Comparison of ENCODE assay signal across 1 cellular context in the genomic region with DNA sequence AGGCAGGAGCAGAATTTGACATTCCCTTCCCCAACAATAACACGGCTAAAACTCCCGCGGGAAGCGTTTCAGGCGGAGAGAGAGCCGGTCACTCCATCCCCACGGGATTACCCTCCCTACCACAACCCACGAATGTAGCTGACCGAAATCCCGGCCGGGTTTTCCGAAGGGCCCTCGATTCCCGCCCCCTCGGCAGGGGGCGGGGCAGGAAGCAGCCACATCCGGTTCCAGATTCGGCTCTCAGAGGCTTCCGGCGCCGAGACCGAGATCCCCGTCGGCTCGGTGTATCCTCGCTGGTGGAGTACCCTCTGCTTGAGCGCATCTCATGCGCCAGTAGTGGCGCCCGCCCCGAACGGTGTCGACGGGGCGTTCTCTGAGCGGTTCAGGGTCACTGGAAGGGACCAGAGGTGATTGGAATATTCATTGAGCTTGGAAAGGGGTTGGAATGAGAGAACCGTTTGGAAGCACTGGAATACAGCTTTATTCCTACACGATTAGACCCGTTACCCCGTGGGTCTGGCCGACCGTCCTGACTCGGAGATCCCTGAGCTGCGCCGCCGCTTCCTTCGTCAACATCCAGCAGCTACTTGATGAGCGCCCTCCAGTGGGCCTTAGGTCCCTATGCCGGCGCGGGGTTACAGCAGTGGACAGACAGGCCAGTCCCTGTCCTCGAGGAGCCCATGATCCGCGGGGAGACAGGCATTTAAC.
A peak's percentile ranks its signal among the peaks of the same experiment; 100 is the strongest.
TF ChIP-seq lines count a peak whose summit lies in the region.

No MANE protein-coding gene starts in this region.

TF ChIP-seq in HEK293, 187 proteins besides CTCF, POLR2A, EP300 and RAD21 (continued from another document and continues in another):
- TF ChIP-seq, protein P1, sequence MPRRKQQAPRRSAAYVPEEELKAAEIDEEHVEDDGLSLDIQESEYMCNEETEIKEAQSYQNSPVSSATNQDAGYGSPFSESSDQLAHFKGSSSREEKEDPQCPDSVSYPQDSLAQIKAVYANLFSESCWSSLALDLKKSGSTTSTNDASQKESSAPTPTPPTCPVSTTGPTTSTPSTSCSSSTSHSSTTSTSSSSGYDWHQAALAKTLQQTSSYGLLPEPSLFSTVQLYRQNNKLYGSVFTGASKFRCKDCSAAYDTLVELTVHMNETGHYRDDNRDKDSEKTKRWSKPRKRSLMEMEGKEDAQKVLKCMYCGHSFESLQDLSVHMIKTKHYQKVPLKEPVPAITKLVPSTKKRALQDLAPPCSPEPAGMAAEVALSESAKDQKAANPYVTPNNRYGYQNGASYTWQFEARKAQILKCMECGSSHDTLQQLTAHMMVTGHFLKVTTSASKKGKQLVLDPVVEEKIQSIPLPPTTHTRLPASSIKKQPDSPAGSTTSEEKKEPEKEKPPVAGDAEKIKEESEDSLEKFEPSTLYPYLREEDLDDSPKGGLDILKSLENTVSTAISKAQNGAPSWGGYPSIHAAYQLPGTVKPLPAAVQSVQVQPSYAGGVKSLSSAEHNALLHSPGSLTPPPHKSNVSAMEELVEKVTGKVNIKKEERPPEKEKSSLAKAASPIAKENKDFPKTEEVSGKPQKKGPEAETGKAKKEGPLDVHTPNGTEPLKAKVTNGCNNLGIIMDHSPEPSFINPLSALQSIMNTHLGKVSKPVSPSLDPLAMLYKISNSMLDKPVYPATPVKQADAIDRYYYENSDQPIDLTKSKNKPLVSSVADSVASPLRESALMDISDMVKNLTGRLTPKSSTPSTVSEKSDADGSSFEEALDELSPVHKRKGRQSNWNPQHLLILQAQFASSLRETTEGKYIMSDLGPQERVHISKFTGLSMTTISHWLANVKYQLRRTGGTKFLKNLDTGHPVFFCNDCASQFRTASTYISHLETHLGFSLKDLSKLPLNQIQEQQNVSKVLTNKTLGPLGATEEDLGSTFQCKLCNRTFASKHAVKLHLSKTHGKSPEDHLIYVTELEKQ (tag by site-specific recombination; IDR thresholded peaks at IDR 0.05; ENCODE audit: borderline replicate concordance), result 0 out of 2 replicates have a peak, but pooled peaks have one; percentile 14
- TF ChIP-seq, protein P2, sequence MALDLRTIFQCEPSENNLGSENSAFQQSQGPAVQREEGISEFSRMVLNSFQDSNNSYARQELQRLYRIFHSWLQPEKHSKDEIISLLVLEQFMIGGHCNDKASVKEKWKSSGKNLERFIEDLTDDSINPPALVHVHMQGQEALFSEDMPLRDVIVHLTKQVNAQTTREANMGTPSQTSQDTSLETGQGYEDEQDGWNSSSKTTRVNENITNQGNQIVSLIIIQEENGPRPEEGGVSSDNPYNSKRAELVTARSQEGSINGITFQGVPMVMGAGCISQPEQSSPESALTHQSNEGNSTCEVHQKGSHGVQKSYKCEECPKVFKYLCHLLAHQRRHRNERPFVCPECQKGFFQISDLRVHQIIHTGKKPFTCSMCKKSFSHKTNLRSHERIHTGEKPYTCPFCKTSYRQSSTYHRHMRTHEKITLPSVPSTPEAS (tag by site-specific recombination; IDR thresholded peaks at IDR 0.05), result no peak
- TF ChIP-seq SETDB1 (IDR thresholded peaks at IDR 0.05; ENCODE audit: insufficient read length, low read length) (no peak), ZSCAN30 (tag by site-specific recombination; IDR thresholded peaks at IDR 0.05) (peak; percentile 72), ZNF670 (tag by site-specific recombination; IDR thresholded peaks at IDR 0.05; ENCODE audit: low read depth) (no peak), ZNF274 (IDR thresholded peaks at IDR 0.05; ENCODE audit: low read length) (no peak), ZNF274 (tag by site-specific recombination; IDR thresholded peaks at IDR 0.05; ENCODE audit: borderline replicate concordance) (no peak), ZNF623 (tag by site-specific recombination; IDR thresholded peaks at IDR 0.05) (peak; percentile 28; the same call in 1 of the 2 replicates), SP3 (tag by site-specific recombination; IDR thresholded peaks at IDR 0.05) (peak; percentile 95), ZNF621 (tag by site-specific recombination; IDR thresholded peaks at IDR 0.05) (no peak), ZSCAN23 (tag by site-specific recombination; IDR thresholded peaks at IDR 0.05) (peak; percentile 26; the same call in 1 of the 2 replicates), ZNF248 (tag by site-specific recombination; IDR thresholded peaks at IDR 0.05) (no peak), FEZF1 (tag by site-specific recombination; IDR thresholded peaks at IDR 0.05) (no peak), ZNF202 (tag by site-specific recombination; IDR thresholded peaks at IDR 0.05; ENCODE audit: borderline replicate concordance) (no peak), ZNF510 (tag by site-specific recombination; IDR thresholded peaks at IDR 0.05; ENCODE audit: insufficient replicate concordance) (no peak), ZNF658 (tag by site-specific recombination; IDR thresholded peaks at IDR 0.05) (no peak), ZNF146 (tag by site-specific recombination; IDR thresholded peaks at IDR 0.05) (no peak; the same call in 1 of the 2 replicates), ZNF791 (tag by site-specific recombination; IDR thresholded peaks at IDR 0.05) (no peak), ZNF169 (tag by site-specific recombination; IDR thresholded peaks at IDR 0.05) (no peak), ZNF24 (tag by site-specific recombination; IDR thresholded peaks at IDR 0.05) (no peak), ZNF433 (tag by site-specific recombination; IDR thresholded peaks at IDR 0.05; ENCODE audit: low read depth) (no peak), ZNF660 (tag by site-specific recombination; IDR thresholded peaks at IDR 0.05) (peak; percentile 87), ZNF266 (tag by site-specific recombination; IDR thresholded peaks at IDR 0.05; ENCODE audit: low read depth) (no peak), RBAK (tag by site-specific recombination; IDR thresholded peaks at IDR 0.05) (no peak), ZNF423 (tag by site-specific recombination; IDR thresholded peaks at IDR 0.05) (peak; percentile 79), ZNF530 (tag by site-specific recombination; IDR thresholded peaks at IDR 0.05; ENCODE audit: low read depth) (no peak), ZNF555 (tag by site-specific recombination; conservative IDR thresholded peaks at IDR 0.05) (no peak), ZNF768 (tag by site-specific recombination; IDR thresholded peaks at IDR 0.05) (no peak), ZNF664 (tag by site-specific recombination; IDR thresholded peaks at IDR 0.05) (no peak), ZNF677 (tag by site-specific recombination; IDR thresholded peaks at IDR 0.05) (no peak), ZNF335 (tag by site-specific recombination; conservative IDR thresholded peaks at IDR 0.05) (peak; percentile 74; the same call in 1 of the 2 replicates), ZEB2 (tag by site-specific recombination; IDR thresholded peaks at IDR 0.05) (peak; percentile 93), ZXDB (tag by site-specific recombination; IDR thresholded peaks at IDR 0.05) (peak; percentile 85), HOXC10 (CRISPR knock-in tag; IDR thresholded peaks at IDR 0.05) (peak; percentile 86), ZBTB21 (tag by site-specific recombination; IDR thresholded peaks at IDR 0.05) (peak; percentile 9; the same call in 1 of the 2 replicates), ZIC2 (tag by site-specific recombination; IDR thresholded peaks at IDR 0.05) (peak; percentile 45), KLF9 (tag by site-specific recombination; IDR thresholded peaks at IDR 0.05; ENCODE audit: low read depth) (peak; percentile 96), GLI2 (tag by site-specific recombination; IDR thresholded peaks at IDR 0.05; ENCODE audit: borderline replicate concordance, low read depth) (no peak), OVOL3 (tag by site-specific recombination; IDR thresholded peaks at IDR 0.05) (no peak), ZNF214 (tag by site-specific recombination; IDR thresholded peaks at IDR 0.05; ENCODE audit: borderline replicate concordance) (no peak), BCL11B (tag by site-specific recombination; IDR thresholded peaks at IDR 0.05; ENCODE audit: low read depth) (peak; percentile 89), ZBTB17 (tag by site-specific recombination; IDR thresholded peaks at IDR 0.05) (peak; percentile 99), ZNF16 (tag by site-specific recombination; IDR thresholded peaks at IDR 0.05; ENCODE audit: low read depth) (0 out of 2 replicates have a peak, but pooled peaks have one; percentile 15), ZNF112 (tag by site-specific recombination; IDR thresholded peaks at IDR 0.05) (no peak), ZFP41 (tag by site-specific recombination; IDR thresholded peaks at IDR 0.05; ENCODE audit: borderline replicate concordance) (no peak), ZNF837 (tag by site-specific recombination; IDR thresholded peaks at IDR 0.05) (no peak), ZNF558 (tag by site-specific recombination; IDR thresholded peaks at IDR 0.05) (no peak), ZFHX2 (tag by site-specific recombination; conservative IDR thresholded peaks at IDR 0.05) (peak; percentile 61)
- TF ChIP-seq, protein P3, sequence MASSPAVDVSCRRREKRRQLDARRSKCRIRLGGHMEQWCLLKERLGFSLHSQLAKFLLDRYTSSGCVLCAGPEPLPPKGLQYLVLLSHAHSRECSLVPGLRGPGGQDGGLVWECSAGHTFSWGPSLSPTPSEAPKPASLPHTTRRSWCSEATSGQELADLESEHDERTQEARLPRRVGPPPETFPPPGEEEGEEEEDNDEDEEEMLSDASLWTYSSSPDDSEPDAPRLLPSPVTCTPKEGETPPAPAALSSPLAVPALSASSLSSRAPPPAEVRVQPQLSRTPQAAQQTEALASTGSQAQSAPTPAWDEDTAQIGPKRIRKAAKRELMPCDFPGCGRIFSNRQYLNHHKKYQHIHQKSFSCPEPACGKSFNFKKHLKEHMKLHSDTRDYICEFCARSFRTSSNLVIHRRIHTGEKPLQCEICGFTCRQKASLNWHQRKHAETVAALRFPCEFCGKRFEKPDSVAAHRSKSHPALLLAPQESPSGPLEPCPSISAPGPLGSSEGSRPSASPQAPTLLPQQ (tag by site-specific recombination; IDR thresholded peaks at IDR 0.05), result peak; percentile 47; the same call in 1 of the 2 replicates
- TF ChIP-seq, protein P4, sequence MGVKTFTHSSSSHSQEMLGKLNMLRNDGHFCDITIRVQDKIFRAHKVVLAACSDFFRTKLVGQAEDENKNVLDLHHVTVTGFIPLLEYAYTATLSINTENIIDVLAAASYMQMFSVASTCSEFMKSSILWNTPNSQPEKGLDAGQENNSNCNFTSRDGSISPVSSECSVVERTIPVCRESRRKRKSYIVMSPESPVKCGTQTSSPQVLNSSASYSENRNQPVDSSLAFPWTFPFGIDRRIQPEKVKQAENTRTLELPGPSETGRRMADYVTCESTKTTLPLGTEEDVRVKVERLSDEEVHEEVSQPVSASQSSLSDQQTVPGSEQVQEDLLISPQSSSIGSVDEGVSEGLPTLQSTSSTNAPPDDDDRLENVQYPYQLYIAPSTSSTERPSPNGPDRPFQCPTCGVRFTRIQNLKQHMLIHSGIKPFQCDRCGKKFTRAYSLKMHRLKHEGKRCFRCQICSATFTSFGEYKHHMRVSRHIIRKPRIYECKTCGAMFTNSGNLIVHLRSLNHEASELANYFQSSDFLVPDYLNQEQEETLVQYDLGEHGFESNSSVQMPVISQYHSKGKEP (tag by site-specific recombination; IDR thresholded peaks at IDR 0.05), result no peak
- TF ChIP-seq, protein P5, sequence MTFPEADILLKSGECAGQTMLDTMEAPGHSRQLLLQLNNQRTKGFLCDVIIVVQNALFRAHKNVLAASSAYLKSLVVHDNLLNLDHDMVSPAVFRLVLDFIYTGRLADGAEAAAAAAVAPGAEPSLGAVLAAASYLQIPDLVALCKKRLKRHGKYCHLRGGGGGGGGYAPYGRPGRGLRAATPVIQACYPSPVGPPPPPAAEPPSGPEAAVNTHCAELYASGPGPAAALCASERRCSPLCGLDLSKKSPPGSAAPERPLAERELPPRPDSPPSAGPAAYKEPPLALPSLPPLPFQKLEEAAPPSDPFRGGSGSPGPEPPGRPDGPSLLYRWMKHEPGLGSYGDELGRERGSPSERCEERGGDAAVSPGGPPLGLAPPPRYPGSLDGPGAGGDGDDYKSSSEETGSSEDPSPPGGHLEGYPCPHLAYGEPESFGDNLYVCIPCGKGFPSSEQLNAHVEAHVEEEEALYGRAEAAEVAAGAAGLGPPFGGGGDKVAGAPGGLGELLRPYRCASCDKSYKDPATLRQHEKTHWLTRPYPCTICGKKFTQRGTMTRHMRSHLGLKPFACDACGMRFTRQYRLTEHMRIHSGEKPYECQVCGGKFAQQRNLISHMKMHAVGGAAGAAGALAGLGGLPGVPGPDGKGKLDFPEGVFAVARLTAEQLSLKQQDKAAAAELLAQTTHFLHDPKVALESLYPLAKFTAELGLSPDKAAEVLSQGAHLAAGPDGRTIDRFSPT (tag by site-specific recombination; IDR thresholded peaks at IDR 0.05), result no peak
- TF ChIP-seq, protein P6, sequence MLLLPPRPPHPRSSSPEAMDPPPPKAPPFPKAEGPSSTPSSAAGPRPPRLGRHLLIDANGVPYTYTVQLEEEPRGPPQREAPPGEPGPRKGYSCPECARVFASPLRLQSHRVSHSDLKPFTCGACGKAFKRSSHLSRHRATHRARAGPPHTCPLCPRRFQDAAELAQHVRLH (tag by site-specific recombination; IDR thresholded peaks at IDR 0.05), result no peak; the same call in 1 of the 2 replicates
- TF ChIP-seq, protein P7, sequence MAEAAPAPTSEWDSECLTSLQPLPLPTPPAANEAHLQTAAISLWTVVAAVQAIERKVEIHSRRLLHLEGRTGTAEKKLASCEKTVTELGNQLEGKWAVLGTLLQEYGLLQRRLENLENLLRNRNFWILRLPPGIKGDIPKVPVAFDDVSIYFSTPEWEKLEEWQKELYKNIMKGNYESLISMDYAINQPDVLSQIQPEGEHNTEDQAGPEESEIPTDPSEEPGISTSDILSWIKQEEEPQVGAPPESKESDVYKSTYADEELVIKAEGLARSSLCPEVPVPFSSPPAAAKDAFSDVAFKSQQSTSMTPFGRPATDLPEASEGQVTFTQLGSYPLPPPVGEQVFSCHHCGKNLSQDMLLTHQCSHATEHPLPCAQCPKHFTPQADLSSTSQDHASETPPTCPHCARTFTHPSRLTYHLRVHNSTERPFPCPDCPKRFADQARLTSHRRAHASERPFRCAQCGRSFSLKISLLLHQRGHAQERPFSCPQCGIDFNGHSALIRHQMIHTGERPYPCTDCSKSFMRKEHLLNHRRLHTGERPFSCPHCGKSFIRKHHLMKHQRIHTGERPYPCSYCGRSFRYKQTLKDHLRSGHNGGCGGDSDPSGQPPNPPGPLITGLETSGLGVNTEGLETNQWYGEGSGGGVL (tag by site-specific recombination; IDR thresholded peaks at IDR 0.05), result no peak; the same call in 1 of the 2 replicates
- TF ChIP-seq, protein P8, sequence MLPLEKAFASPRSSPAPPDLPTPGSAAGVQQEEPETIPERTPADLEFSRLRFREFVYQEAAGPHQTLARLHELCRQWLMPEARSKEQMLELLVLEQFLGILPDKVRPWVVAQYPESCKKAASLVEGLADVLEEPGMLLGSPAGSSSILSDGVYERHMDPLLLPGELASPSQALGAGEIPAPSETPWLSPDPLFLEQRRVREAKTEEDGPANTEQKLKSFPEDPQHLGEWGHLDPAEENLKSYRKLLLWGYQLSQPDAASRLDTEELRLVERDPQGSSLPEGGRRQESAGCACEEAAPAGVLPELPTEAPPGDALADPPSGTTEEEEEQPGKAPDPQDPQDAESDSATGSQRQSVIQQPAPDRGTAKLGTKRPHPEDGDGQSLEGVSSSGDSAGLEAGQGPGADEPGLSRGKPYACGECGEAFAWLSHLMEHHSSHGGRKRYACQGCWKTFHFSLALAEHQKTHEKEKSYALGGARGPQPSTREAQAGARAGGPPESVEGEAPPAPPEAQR (tag by site-specific recombination; IDR thresholded peaks at IDR 0.05), result no peak
